Comparison of ENCODE assay signal across 1 cellular context in the genomic region with DNA sequence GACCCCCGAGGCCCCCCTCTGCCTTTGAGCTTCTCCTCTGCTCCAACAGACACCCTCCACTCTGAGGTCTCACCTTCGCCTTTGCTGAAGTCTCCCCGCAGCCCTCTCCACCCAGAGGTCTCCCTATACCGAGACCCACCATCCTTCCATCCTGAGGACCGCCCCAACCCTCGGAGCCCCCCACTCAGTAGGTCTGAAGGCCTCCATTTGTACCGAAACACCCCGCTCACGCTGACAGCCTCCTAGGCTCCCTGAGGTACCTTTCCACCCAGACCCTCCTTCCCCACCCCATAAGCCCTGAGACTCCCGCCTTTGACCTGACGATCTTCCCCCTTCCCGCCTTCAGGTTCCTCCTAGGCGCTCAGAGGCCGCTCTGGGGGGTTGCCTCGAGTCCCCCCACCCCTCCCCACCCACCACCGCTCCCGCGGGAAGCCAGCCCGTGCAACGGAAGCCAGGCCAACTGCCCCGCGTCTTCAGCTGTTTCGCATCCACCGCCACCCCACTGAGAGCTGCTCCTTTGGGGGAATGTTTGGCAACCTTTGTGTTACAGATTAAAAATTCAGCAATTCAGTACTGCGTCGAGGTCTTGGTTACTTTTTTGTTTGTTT.
TF ChIP-seq lines count a peak whose summit lies in the region.

No MANE protein-coding gene starts in this region.

TF ChIP-seq in HepG2, 621 proteins besides CTCF, POLR2A, EP300 and RAD21:
- TF ChIP-seq ZBTB38 (CRISPR knock-in tag; IDR thresholded peaks at IDR 0.05) (no peak), ZNF3 (CRISPR knock-in tag; IDR thresholded peaks at IDR 0.05) (no peak), SRF (IDR thresholded peaks at IDR 0.05; ENCODE audit: low read depth, low read length) (no peak), AGO1 (IDR thresholded peaks at IDR 0.05; ENCODE audit: low read depth, low read length, poor library complexity, severe bottlenecking) (no peak), RARA (CRISPR knock-in tag; IDR thresholded peaks at IDR 0.05) (no peak), FOXA1 (IDR thresholded peaks at IDR 0.05) (no peak), FOXA1 (CRISPR knock-in tag; IDR thresholded peaks at IDR 0.05) (no peak), SNAPC2 (CRISPR knock-in tag; IDR thresholded peaks at IDR 0.05) (no peak)
